ENCODE assay signal across 21 cellular contexts in the genomic region with DNA sequence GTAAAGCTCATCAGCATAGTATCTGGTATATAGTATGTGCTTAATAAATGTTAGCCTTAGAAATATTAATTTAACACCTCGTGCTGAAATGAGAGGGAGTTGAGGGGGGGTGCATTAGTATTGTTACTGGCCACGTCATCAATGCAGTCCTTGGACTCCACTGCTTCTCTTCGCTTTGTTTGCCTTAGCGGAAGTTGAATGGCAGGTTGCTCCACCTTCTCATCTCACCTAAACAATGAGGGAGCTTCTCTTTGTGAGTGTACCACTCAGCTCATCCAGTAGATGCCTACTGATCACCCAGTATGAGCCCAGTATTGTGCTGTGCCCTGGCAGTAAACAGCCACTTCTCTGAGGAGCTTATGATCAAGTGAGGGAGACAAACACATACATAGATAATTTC.
"Had no signal": no experiment of that assay in that cellular context is flagged by ENCODE, and none has a peak within 500 bp of the region (broad histone marks: within the 10 kb centered on the region; RNA-seq: fewer than 3 reads in every experiment).

No MANE protein-coding gene starts in this region.

- H3K4me3 ChIP-seq: SJSA1, SK-N-MC had no signal

- H3K4me3 Mint-ChIP-seq: T-cell; T-helper 1 cell treated with Interleukin-12 subunit alpha and Interleukin-12 subunit beta and Interleukin-4 antibody, amounts not matched to agents 30 μg/mL and 1 μg/mL, for 36 hours had no signal

- H3K27ac ChIP-seq: SJSA1, SK-N-MC had no signal

- FAIRE-seq: RCC 7860 had no signal

- DNase-seq: KBM-7, MV-4-11, NCI-H1048, NCI-H1105, NCI-H1417 treated with DMSO at 0.1 percent for 48 hours, NCI-H146, NCI-H1694 treated with DMSO at 0.1 percent for 48 hours, NCI-H1930, NCI-H2081, NCI-H2227 treated with DMSO at 0.1 percent for 48 hours, NCI-H524 treated with DMSO at 0.1 percent for 48 hours, NCI-H774, Right ventricle myocardium superior, RPMI8226, SIG-M5, SW 1271, T-cell had no signal

- H3K27ac Mint-ChIP-seq: T-cell; T-helper 1 cell treated with Interleukin-12 subunit alpha and Interleukin-12 subunit beta and Interleukin-4 antibody, amounts not matched to agents 30 μg/mL and 1 μg/mL, for 36 hours had no signal

- ATAC-seq: T-cell had no signal

- H3K27me3 Mint-ChIP-seq: T-cell had no signal

- H3K27me3 ChIP-seq: SJSA1 had no signal
